13 cellular contexts compared by ENCODE assay signal in genomic region chr4:48275694-48276093, GRCh38. TPM values are rescaled to one million over a fixed set of nuclear protein-coding genes. Genes with fewer than 3 reads are reported as not detected.
DNase-seq lines count a peak whose midpoint lies in the region; ATAC-seq lines count a peak whose summit lies in the region.
"Had no signal": no experiment of that assay in that cellular context is flagged by ENCODE, and none has a peak within 500 bp of the region (broad histone marks: within the 10 kb centered on the region; RNA-seq: fewer than 3 reads in every experiment).

No MANE protein-coding gene starts in this region.

- no peak overlapping the region for H3K4me3 Mint-ChIP-seq in stimulated activated effector memory CD8-positive, alpha-beta T cell treated with anti-CD3 and anti-CD28 coated beads, Interleukin-12 subunit alpha, Interleukin-12 subunit beta, amount 100 ng/mL, for 72 hours
- H3K4me3 Mint-ChIP-seq: CD14-positive monocyte; CD8-positive, alpha-beta T cell; GM23338 had no signal

- H3K27ac Mint-ChIP-seq in stimulated activated effector memory CD8-positive, alpha-beta T cell treated with anti-CD3 and anti-CD28 coated beads, Interleukin-12 subunit alpha, Interleukin-12 subunit beta, amount 100 ng/mL, for 72 hours = no peak overlapping the region
- H3K27ac Mint-ChIP-seq: CD8-positive, alpha-beta T cell; GM23338 had no signal

- no peak for DNase-seq in left colon
- no peak for DNase-seq in kidney glomerular epithelial cell (lab: John Stamatoyannopoulos, UW)
- no peak for DNase-seq in stimulated activated effector memory CD8-positive, alpha-beta T cell treated with anti-CD3 and anti-CD28 coated beads, Interleukin-12 subunit alpha, Interleukin-12 subunit beta, amount 100 ng/mL, for 72 hours (ENCODE audit: low spot score in 2 of 2)
- DNase-seq in HuH-7.5 (ENCODE audit: low spot score) = no peak
- DNase-seq: CD8-positive, alpha-beta T cell; DMS79 treated with DMSO at 0.1 percent for 48 hours; KG1 had no signal

- peaks cover 6% of the 10 kb centered on the region for H3K4me1 Mint-ChIP-seq in stimulated activated effector memory CD8-positive, alpha-beta T cell treated with anti-CD3 and anti-CD28 coated beads, Interleukin-12 subunit alpha, Interleukin-12 subunit beta, amount 100 ng/mL, for 72 hours
- H3K4me1 Mint-ChIP-seq: GM23338 had no signal

- intact Hi-C loops in left colon (cut with DNase I, micrococcal nuclease) = no loop called here

- H3K9me3 Mint-ChIP-seq in stimulated activated effector memory CD8-positive, alpha-beta T cell treated with anti-CD3 and anti-CD28 coated beads, Interleukin-12 subunit alpha, Interleukin-12 subunit beta, amount 100 ng/mL, for 72 hours = no peaks in the 10 kb centered on the region
- H3K9me3 Mint-ChIP-seq: CD8-positive, alpha-beta T cell had no signal

- H3K36me3 Mint-ChIP-seq in stimulated activated effector memory CD8-positive, alpha-beta T cell treated with anti-CD3 and anti-CD28 coated beads, Interleukin-12 subunit alpha, Interleukin-12 subunit beta, amount 100 ng/mL, for 72 hours = no peaks in the 10 kb centered on the region
- H3K36me3 Mint-ChIP-seq: CD8-positive, alpha-beta T cell had no signal

- peak; percentile 5 for ATAC-seq in GM18498 (IDR thresholded peaks at IDR 0.05; ENCODE audit: unreplicated experiment)
- ATAC-seq in GM19463 (IDR thresholded peaks at IDR 0.05; ENCODE audit: unreplicated experiment) = peak; percentile 3
- peak; percentile 90 for ATAC-seq in left colon
- ATAC-seq in stimulated activated effector memory CD8-positive, alpha-beta T cell treated with anti-CD3 and anti-CD28 coated beads, Interleukin-12 subunit alpha, Interleukin-12 subunit beta, amount 100 ng/mL, for 72 hours = no peak
- ATAC-seq in HG03342 (IDR thresholded peaks at IDR 0.05; ENCODE audit: unreplicated experiment) = no peak
- ATAC-seq: CD8-positive, alpha-beta T cell had no signal

RNA-seq across cellular contexts. Expression of gene TEC, which starts 6.1 kb away (rescaled TPM):
- 1 to 10 TPM; 3.1 to 3.6 TPM for total RNA-seq in left colon
- total RNA-seq: G401 had no signal

Comparison
In these comparisons a context has a peak if more than half of its experiments do, and no peak if none do; other contexts are left out.
1. ATAC-seq: peak in GM18498 (single experiment), GM19463 (single experiment) and left colon (single experiment); none in stimulated activated effector memory CD8-positive, alpha-beta T cell treated with anti-CD3 and anti-CD28 coated beads, Interleukin-12 subunit alpha, Interleukin-12 subunit beta, amount 100 ng/mL, for 72 hours (single experiment) and HG03342 (single experiment).